ENCODE assay signal across 8 cellular contexts in the genomic region with DNA sequence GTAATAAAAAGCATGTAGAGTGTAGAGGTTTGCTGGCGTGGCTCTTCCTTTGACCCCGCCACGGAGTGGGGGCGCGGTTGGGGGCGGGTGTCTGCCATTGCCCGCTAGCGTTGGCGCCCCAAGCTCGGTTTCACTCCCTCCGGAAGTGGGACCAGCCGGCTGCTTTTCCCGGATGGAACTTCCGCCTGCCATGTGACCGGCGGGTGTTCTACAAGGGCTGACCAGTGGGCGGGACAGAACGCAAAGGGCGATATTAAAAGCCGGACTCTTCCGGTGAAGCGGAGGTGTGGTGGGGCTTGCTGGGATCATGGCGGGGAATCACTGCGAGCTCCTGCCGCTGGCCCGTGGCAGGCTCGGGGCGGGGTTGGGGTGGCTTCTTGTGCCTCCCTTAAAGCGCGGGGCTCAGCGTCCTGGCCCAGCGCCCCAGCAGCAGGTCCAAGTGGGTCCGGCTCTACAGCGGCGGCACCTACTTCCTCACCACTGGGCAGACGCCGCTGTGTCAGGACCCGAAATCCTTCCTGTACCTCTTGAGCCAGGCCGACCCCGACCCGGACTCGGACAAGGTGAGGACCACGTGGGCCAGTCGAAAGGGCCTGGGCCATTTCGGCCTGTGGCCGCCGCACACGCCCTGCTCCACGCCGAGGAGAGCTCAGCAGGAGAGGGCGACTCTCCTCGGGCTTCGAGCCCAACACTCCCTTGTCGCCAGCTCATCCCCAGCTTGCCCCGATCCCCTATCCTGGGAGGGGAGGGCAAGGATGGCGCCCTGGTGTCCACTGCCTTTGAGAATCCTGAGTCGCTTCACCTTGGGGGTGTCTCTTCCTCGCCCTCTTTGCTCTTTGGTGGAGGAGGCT.
DNase-seq lines count a peak whose midpoint lies in the region; ATAC-seq and TF ChIP-seq lines count a peak whose summit lies in the region.

No MANE protein-coding gene starts in this region.

- H3K27me3 ChIP-seq in kidney epithelial cell (ENCODE audit: control insufficient read depth, insufficient read depth, low read length) = no peaks in the 10 kb centered on the region

- DNase-seq in AG04449 (ENCODE audit: low read depth, low spot score) (peak; percentile 70), NCI-H446 (lab: John Stamatoyannopoulos, UW) (peak; percentile 77 to 95), cerebellum (ENCODE audit: low spot score) (peak; percentile 98), kidney epithelial cell (ENCODE audit: low read depth) (peak; percentile 87)
- peak; percentile 61 for DNase-seq in activated CD4-positive, alpha-beta T cell treated with anti-CD3 and anti-CD28 coated beads for 1 hour
- peak; percentile 48 to 71 for DNase-seq in stimulated activated CD4-positive, alpha-beta T cell treated with anti-CD3 and anti-CD28 coated beads, Interleukin-15, amount 100 ng/mL, for 1 hour (ENCODE audit: low read depth in 1 of 2, low spot score in 1 of 2)

- POLR2A ChIA-PET in AG04449 (lab: Yijun Ruan, JAX) = interaction anchor here (0.6 to 1.5 kb wide), 4 partner anchors 13 to 102 kb away, joined by 3 to 5 read pairs (median 3); a partner anchor contains a TSS

- TF ChIP-seq CTCF in AG04449 (IDR thresholded peaks at IDR 0.05; ENCODE audit: insufficient read depth, low read length, missing control alignments) (no peak), kidney epithelial cell (IDR thresholded peaks at IDR 0.05; ENCODE audit: insufficient read depth, low read length, poor library complexity, severe bottlenecking) (no peak)

- peak; percentile 71 for ATAC-seq in GM18909 (IDR thresholded peaks at IDR 0.05; ENCODE audit: poor library complexity, unreplicated experiment)
- peak; percentile 72 for ATAC-seq in HG03280 (IDR thresholded peaks at IDR 0.05; ENCODE audit: unreplicated experiment)

- no peaks in the 10 kb centered on the region for H3K36me3 ChIP-seq in kidney epithelial cell (ENCODE audit: control insufficient read depth, insufficient read depth, low read length)

- peak overlapping the region; percentile 98 for H3K4me3 ChIP-seq in AG04449 (ENCODE audit: low read depth, low read length)
- peak overlapping the region; percentile 84 for H3K4me3 ChIP-seq in kidney epithelial cell (ENCODE audit: low read depth, low read length)

- CTCF ChIA-PET in AG04449 (lab: Yijun Ruan, JAX) = no interaction called here

Comparison
In these comparisons a context has a peak if more than half of its experiments do, and no peak if none do; other contexts are left out.
1. Peak in every context shown above with its lines: DNase-seq, ATAC-seq and H3K4me3 ChIP-seq.